ENCODE assay signal across 23 cellular contexts in genomic region chr17:47078801-47079200, GRCh38.
A peak's percentile ranks its signal among the peaks of the same experiment; 100 is the strongest.
DNase-seq lines count a peak whose midpoint lies in the region; ATAC-seq, FAIRE-seq and TF ChIP-seq lines count a peak whose summit lies in the region.
"Had no signal": no experiment of that assay in that cellular context is flagged by ENCODE, and none has a peak within 500 bp of the region (broad histone marks: within the 10 kb centered on the region; RNA-seq: fewer than 3 reads in every experiment).

No MANE protein-coding gene starts in this region.

- FAIRE-seq in GM12892 (lab: Jason Lieb, UNC) = peak; percentile 33
- FAIRE-seq: A204.1 had no signal

- DNase-seq in GM12892 (ENCODE audit: insufficient read length) = no peak
- DNase-seq: 8988T; ACHN; AML-193; BE2C; C1 segment of cervical spinal cord; Caco-2; Calu3; CD4-positive, alpha-beta memory T cell; CD4-positive, alpha-beta T cell; CD8-positive, alpha-beta memory T cell; CD8-positive, alpha-beta T cell; COR-L47; DMS 273 treated with DMSO at 0.1 percent for 48 hours; DMS153; DMS53; DMS79; DMS79 treated with DMSO at 0.1 percent for 48 hours; DND-41; EL had no signal

- no peak for ATAC-seq in HG03457 (IDR thresholded peaks at IDR 0.05; ENCODE audit: unreplicated experiment)
- ATAC-seq: A549; CD8-positive, alpha-beta T cell had no signal

- TF ChIP-seq POLR2A in GM12892 (IDR thresholded peaks at IDR 0.05; ENCODE audit: low read depth, low read length) = no peak
